Comparison of ENCODE assay signal across 26 cellular contexts in the genomic region with DNA sequence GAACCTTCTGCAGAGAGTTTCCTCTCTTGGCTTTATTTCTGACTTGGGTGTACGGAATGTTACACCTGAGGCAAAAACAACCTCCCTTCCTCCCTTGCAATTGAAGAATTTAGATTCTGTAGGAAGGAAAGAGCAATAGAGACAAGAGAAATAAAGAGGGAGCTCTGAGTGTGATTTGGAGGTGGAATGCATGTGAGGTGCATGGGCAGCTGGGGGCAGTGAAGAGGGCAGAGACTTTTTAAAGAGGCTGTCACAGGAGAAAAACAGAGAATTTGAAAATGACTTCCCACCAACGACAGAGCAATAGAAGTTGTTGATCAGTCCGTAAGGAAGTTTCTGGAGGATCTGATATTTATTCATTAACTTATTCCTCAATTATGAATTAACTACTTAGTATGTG.
"Had no signal": no experiment of that assay in that cellular context is flagged by ENCODE, and none has a peak within 500 bp of the region (broad histone marks: within the 10 kb centered on the region; RNA-seq: fewer than 3 reads in every experiment).

No MANE protein-coding gene starts in this region.

- H3K4me3 ChIP-seq: coronary artery, gastroesophageal sphincter, heart right ventricle, lower lobe of right lung, testis, uterus had no signal

- H3K9me3 ChIP-seq: gastroesophageal sphincter, heart right ventricle, lower lobe of right lung, testis, uterus had no signal

- H3K27me3 ChIP-seq: brain microvascular endothelial cell, gastroesophageal sphincter, heart right ventricle, testis, uterus had no signal

- H3K4me3 Mint-ChIP-seq: activated CD4-positive, alpha-beta T cell treated with anti-CD3 and anti-CD28 coated beads, Interleukin-2, amount 10 ng/mL, durations not matched to agents 24 days and 14 days; activated CD8-positive, alpha-beta memory T cell treated with anti-CD3 and anti-CD28 coated beads, Interleukin-2, amount 10 ng/mL, durations not matched to agents 7 days and 5 days; activated CD8-positive, alpha-beta T cell treated with anti-CD3 and anti-CD28 coated beads for 36 hours; central memory CD8-positive, alpha-beta T cell; naive thymus-derived CD4-positive, alpha-beta T cell; neural crest cell; stimulated activated naive B cell treated with anti-CD40 and anti-IgM and Interleukin-4, amounts not matched to agents 10 μg/mL and 1 μg/mL and 100 μg/mL, for 72 hours; T-helper 1 cell treated with Interleukin-12 subunit alpha and Interleukin-12 subunit beta and Interleukin-4 antibody, amounts not matched to agents 30 μg/mL and 1 μg/mL, for 36 hours had no signal

- H3K27ac ChIP-seq: brain microvascular endothelial cell, coronary artery, gastroesophageal sphincter, heart right ventricle, lower lobe of right lung, testis, uterus had no signal

- H3K9me3 Mint-ChIP-seq: activated CD4-positive, alpha-beta T cell treated with anti-CD3 and anti-CD28 coated beads, Interleukin-2, amount 10 ng/mL, durations not matched to agents 24 days and 14 days; activated CD8-positive, alpha-beta T cell treated with anti-CD3 and anti-CD28 coated beads for 36 hours; activated naive CD4-positive, alpha-beta T cell treated with anti-CD3 and anti-CD28 coated beads, Interleukin-2, amount 50 U/mL, for 72 hours; central memory CD8-positive, alpha-beta T cell; naive thymus-derived CD4-positive, alpha-beta T cell; stimulated activated naive B cell treated with anti-CD40 and anti-IgM and Interleukin-4, amounts not matched to agents 10 μg/mL and 1 μg/mL and 100 μg/mL, for 72 hours; T-helper 1 cell treated with Interleukin-12 subunit alpha and Interleukin-12 subunit beta and Interleukin-4 antibody, amounts not matched to agents 30 μg/mL and 1 μg/mL, for 36 hours had no signal

- H3K27me3 Mint-ChIP-seq: activated CD8-positive, alpha-beta memory T cell treated with anti-CD3 and anti-CD28 coated beads, Interleukin-2, amount 10 ng/mL, durations not matched to agents 7 days and 5 days; activated CD8-positive, alpha-beta T cell treated with anti-CD3 and anti-CD28 coated beads for 36 hours; stimulated activated naive B cell treated with anti-CD40 and anti-IgM and Interleukin-4, amounts not matched to agents 10 μg/mL and 1 μg/mL and 100 μg/mL, for 72 hours had no signal

- H3K27ac Mint-ChIP-seq: activated CD4-positive, alpha-beta T cell treated with anti-CD3 and anti-CD28 coated beads, Interleukin-2, amount 10 ng/mL, durations not matched to agents 24 days and 14 days; activated CD8-positive, alpha-beta memory T cell treated with anti-CD3 and anti-CD28 coated beads, Interleukin-2, amount 10 ng/mL, durations not matched to agents 7 days and 5 days; activated CD8-positive, alpha-beta T cell treated with anti-CD3 and anti-CD28 coated beads for 36 hours; activated naive CD4-positive, alpha-beta T cell treated with anti-CD3 and anti-CD28 coated beads, Interleukin-2, amount 50 U/mL, for 72 hours; naive thymus-derived CD4-positive, alpha-beta T cell; stimulated activated naive B cell treated with anti-CD40 and anti-IgM and Interleukin-4, amounts not matched to agents 10 μg/mL and 1 μg/mL and 100 μg/mL, for 72 hours; T-helper 1 cell treated with Interleukin-12 subunit alpha and Interleukin-12 subunit beta and Interleukin-4 antibody, amounts not matched to agents 30 μg/mL and 1 μg/mL, for 36 hours had no signal

- H3K4me1 ChIP-seq: lower lobe of right lung, testis, uterus had no signal

- DNase-seq: activated CD4-positive, alpha-beta T cell treated with anti-CD3 and anti-CD28 coated beads, Interleukin-2, amount 10 ng/mL, durations not matched to agents 24 days and 14 days; activated CD8-positive, alpha-beta memory T cell treated with anti-CD3 and anti-CD28 coated beads, Interleukin-2, amount 10 ng/mL, durations not matched to agents 7 days and 5 days; activated CD8-positive, alpha-beta T cell treated with anti-CD3 and anti-CD28 coated beads for 36 hours; activated T-cell treated with anti-CD3 and anti-CD28 coated beads for 4 hours; aorta; brain microvascular endothelial cell; heart right ventricle; left colon; lower lobe of right lung; naive thymus-derived CD4-positive, alpha-beta T cell; posterior cingulate gyrus; small intestine; stimulated activated CD4-positive, alpha-beta T cell treated with anti-CD3 and anti-CD28 coated beads, Interleukin-2, amount 100 ng/mL, for 24 hours; stimulated activated naive B cell treated with anti-CD40 and anti-IgM and Interleukin-4, amounts not matched to agents 10 μg/mL and 1 μg/mL and 100 μg/mL, for 72 hours; T1000; testis; trophoblast cell; uterus had no signal

- H3K4me1 Mint-ChIP-seq: activated CD4-positive, alpha-beta T cell treated with anti-CD3 and anti-CD28 coated beads, Interleukin-2, amount 10 ng/mL, durations not matched to agents 24 days and 14 days; activated CD8-positive, alpha-beta memory T cell treated with anti-CD3 and anti-CD28 coated beads, Interleukin-2, amount 10 ng/mL, durations not matched to agents 7 days and 5 days; central memory CD8-positive, alpha-beta T cell; neural crest cell; stimulated activated naive B cell treated with anti-CD40 and anti-IgM and Interleukin-4, amounts not matched to agents 10 μg/mL and 1 μg/mL and 100 μg/mL, for 72 hours had no signal

- H3K36me3 Mint-ChIP-seq: activated CD8-positive, alpha-beta memory T cell treated with anti-CD3 and anti-CD28 coated beads, Interleukin-2, amount 10 ng/mL, durations not matched to agents 7 days and 5 days; activated naive CD4-positive, alpha-beta T cell treated with anti-CD3 and anti-CD28 coated beads, Interleukin-2, amount 50 U/mL, for 72 hours; naive thymus-derived CD4-positive, alpha-beta T cell; stimulated activated naive B cell treated with anti-CD40 and anti-IgM and Interleukin-4, amounts not matched to agents 10 μg/mL and 1 μg/mL and 100 μg/mL, for 72 hours had no signal

- ATAC-seq: activated CD4-positive, CD25-positive, alpha-beta regulatory T cell treated with anti-CD3 and anti-CD28 coated beads, Interleukin-2, amount 50 U/mL, for 24 hours; activated CD8-positive, alpha-beta memory T cell treated with anti-CD3 and anti-CD28 coated beads, Interleukin-2, amount 10 ng/mL, durations not matched to agents 7 days and 5 days; activated CD8-positive, alpha-beta T cell treated with anti-CD3 and anti-CD28 coated beads for 36 hours; activated naive CD4-positive, alpha-beta T cell treated with anti-CD3 and anti-CD28 coated beads, Interleukin-2, amount 50 U/mL, for 72 hours; gastroesophageal sphincter; heart right ventricle; left colon; lower lobe of right lung; naive thymus-derived CD4-positive, alpha-beta T cell; sciatic nerve; stimulated activated naive B cell treated with anti-CD40 and anti-IgM and Interleukin-4, amounts not matched to agents 10 μg/mL and 1 μg/mL and 100 μg/mL, for 72 hours had no signal

- H3K36me3 ChIP-seq: brain microvascular endothelial cell, gastroesophageal sphincter, heart right ventricle, lower lobe of right lung, uterus had no signal
